ENCODE assay signal across 7 cellular contexts in the genomic region with DNA sequence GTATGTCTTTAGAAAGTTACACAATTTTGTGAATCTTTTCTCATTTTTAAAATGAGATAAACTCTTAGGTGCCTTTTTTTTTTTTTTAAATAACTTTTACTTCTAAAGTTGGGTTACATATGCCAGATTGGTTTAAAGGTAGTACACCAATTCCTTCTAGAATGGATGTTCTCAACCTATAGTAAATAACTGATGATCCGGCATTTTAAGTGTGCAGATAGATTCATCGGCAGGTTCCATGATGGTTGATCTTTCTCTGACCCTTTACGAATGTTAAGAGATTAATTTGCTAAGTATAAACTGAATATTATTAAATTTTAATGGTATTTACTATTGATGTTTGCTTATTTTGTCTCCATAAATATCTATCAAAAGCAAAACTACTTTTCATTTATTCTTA.
"Had no signal": no experiment of that assay in that cellular context is flagged by ENCODE, and none has a peak within 500 bp of the region (broad histone marks: within the 10 kb centered on the region; RNA-seq: fewer than 3 reads in every experiment).

No MANE protein-coding gene starts in this region.

- H3K4me3 ChIP-seq: GM23248, HAP-1 had no signal

- DNase-seq: GM23248, GOT3, H7, HFFc6, Karpas-422 had no signal

- H3K4me2 ChIP-seq: KMS-11 had no signal

- H2AFZ ChIP-seq: GM23248 had no signal

- H3K4me1 ChIP-seq: HAP-1 had no signal

- H3K9ac ChIP-seq: GM23248, KMS-11 had no signal

- H3K9me3 ChIP-seq: HAP-1 had no signal
